Comparison of ENCODE assay signal across 16 cellular contexts in genomic region chr3:187252311-187252710, GRCh38. TPM values are rescaled to one million over a fixed set of nuclear protein-coding genes. Genes with fewer than 3 reads are reported as not detected.
A peak's percentile ranks its signal among the peaks of the same experiment; 100 is the strongest.
DNase-seq lines count a peak whose midpoint lies in the region; ATAC-seq and TF ChIP-seq lines count a peak whose summit lies in the region.
"Had no signal": no experiment of that assay in that cellular context is flagged by ENCODE, and none has a peak within 500 bp of the region (broad histone marks: within the 10 kb centered on the region; RNA-seq: fewer than 3 reads in every experiment).

No MANE protein-coding gene starts in this region.

- no peaks in the 10 kb centered on the region for H3K9me3 Mint-ChIP-seq in neural progenitor cell

- peak overlapping the region; percentile 26 for H2AFZ ChIP-seq in neural progenitor cell (replicated peaks)

- peak overlapping the region; percentile 31 for H3K27ac ChIP-seq in AG04450 (ENCODE audit: low read depth, low read length)
- H3K27ac ChIP-seq in SJCRH30, result no peak overlapping the region
- no peak overlapping the region for H3K27ac ChIP-seq in neural progenitor cell
- H3K27ac ChIP-seq: BLaER1 treated with 17β-estradiol and CSF1 and Interleukin-3, amounts not matched to agents 10 nM and 100 nM had no signal

- H3K4me1 ChIP-seq in SJCRH30, result no peaks in the 10 kb centered on the region
- no peaks in the 10 kb centered on the region for H3K4me1 ChIP-seq in neural progenitor cell

- no peaks in the 10 kb centered on the region for H3K36me3 ChIP-seq in SJCRH30
- no peaks in the 10 kb centered on the region for H3K36me3 ChIP-seq in neural progenitor cell
- H3K36me3 ChIP-seq: BLaER1 treated with 17β-estradiol and CSF1 and Interleukin-3, amounts not matched to agents 10 nM and 100 nM had no signal

- H3K9me3 ChIP-seq in AG04450 (ENCODE audit: control insufficient read depth, insufficient read depth, low read length) (peaks cover 6% of the 10 kb centered on the region), SJCRH30 (replicated peaks) (no peaks in the 10 kb centered on the region), neural progenitor cell (ENCODE audit: low read depth) (no peaks in the 10 kb centered on the region)
- H3K9me3 ChIP-seq: BLaER1 treated with 17β-estradiol and CSF1 and Interleukin-3, amounts not matched to agents 10 nM and 100 nM had no signal

- H3K4me2 ChIP-seq in neural progenitor cell, result no peak overlapping the region
- H3K4me2 ChIP-seq: BLaER1 treated with 17β-estradiol and CSF1 and Interleukin-3, amounts not matched to agents 10 nM and 100 nM had no signal

- H3K9ac ChIP-seq in neural progenitor cell, result no peak overlapping the region
- H3K9ac ChIP-seq: BLaER1 treated with 17β-estradiol and CSF1 and Interleukin-3, amounts not matched to agents 10 nM and 100 nM had no signal

- CTCF ChIA-PET in AG04450 (lab: Charles Lee), result interaction anchor here (1.5 kb wide), 1 partner anchor 427 kb away, joined by 6 read pairs; no protein-coding TSS in a partner anchor

- POLR2A ChIA-PET in AG04450 (lab: Yijun Ruan, JAX), result no interaction called here

- H3K27me3 ChIP-seq in AG04450 (ENCODE audit: control insufficient read depth, insufficient read depth, low read length), result no peaks in the 10 kb centered on the region
- no peaks in the 10 kb centered on the region for H3K27me3 ChIP-seq in SJCRH30
- no peaks in the 10 kb centered on the region for H3K27me3 ChIP-seq in neural progenitor cell
- H3K27me3 ChIP-seq: BLaER1 treated with 17β-estradiol and CSF1 and Interleukin-3, amounts not matched to agents 10 nM and 100 nM had no signal

- peaks cover 19% of the 10 kb centered on the region for H3K4me1 Mint-ChIP-seq in neural progenitor cell

- no peak for ATAC-seq in GM21390 (IDR thresholded peaks at IDR 0.05; ENCODE audit: unreplicated experiment)
- ATAC-seq: GM12878, HCT116, HepG2 had no signal

- no peak for TF ChIP-seq POLR2A in erythroblast (IDR thresholded peaks at IDR 0.05; ENCODE audit: low read length)

- peaks cover 5% of the 10 kb centered on the region for H3K27me3 Mint-ChIP-seq in neural progenitor cell (ENCODE audit: insufficient read depth, low read depth)

- DNase-seq in AG04450 (ENCODE audit: low read depth, low spot score) (no peak), SJCRH30 (peak; percentile 1 to 18), foreskin melanocyte (peak; percentile 92), neural progenitor cell (ENCODE audit: low spot score) (no peak), erythroblast (lab: John Stamatoyannopoulos, UW) (no peak), Kasumi-1 (lab: John Stamatoyannopoulos, UW) (no peak)
- DNase-seq: 8988T; Calu3; CD4-positive, CD25-positive, alpha-beta regulatory T cell; DMS 273 treated with DMSO at 0.1 percent for 48 hours had no signal

- no peak overlapping the region for H3K4me3 Mint-ChIP-seq in neural progenitor cell
- H3K4me3 Mint-ChIP-seq: CD4-positive, CD25-positive, alpha-beta regulatory T cell had no signal

- no peaks in the 10 kb centered on the region for H3F3A ChIP-seq in neural progenitor cell (ENCODE audit: low read depth)

- no peaks in the 10 kb centered on the region for H3K79me2 ChIP-seq in neural progenitor cell (ENCODE audit: low read depth)

- H3K4me3 ChIP-seq in AG04450 (ENCODE audit: low read depth, low read length) (no peak overlapping the region), SJCRH30 (no peak overlapping the region), neural progenitor cell (no peak overlapping the region)
- H3K4me3 ChIP-seq: BLaER1 treated with 17β-estradiol and CSF1 and Interleukin-3, amounts not matched to agents 10 nM and 100 nM; GM12878 had no signal

- no peaks in the 10 kb centered on the region for H4K20me1 ChIP-seq in neural progenitor cell (ENCODE audit: low read depth)
- H4K20me1 ChIP-seq: BLaER1 treated with 17β-estradiol and CSF1 and Interleukin-3, amounts not matched to agents 10 nM and 100 nM had no signal

- TF ChIP-seq CTCF in AG04450 (IDR thresholded peaks at IDR 0.05; ENCODE audit: low read depth, low read length), result no peak
- no peak for TF ChIP-seq CTCF in neural progenitor cell (IDR thresholded peaks at IDR 0.05)

- peak overlapping the region; percentile 97 for H3K27ac Mint-ChIP-seq in neural progenitor cell
- H3K27ac Mint-ChIP-seq: CD4-positive, CD25-positive, alpha-beta regulatory T cell had no signal

- H3K36me3 Mint-ChIP-seq in neural progenitor cell, result no peaks in the 10 kb centered on the region

RNA-seq across cellular contexts. Expression of gene MASP1, which starts 39.2 kb away (rescaled TPM):
- 80.7 and 105 TPM in 2 replicates for polyA plus RNA-seq in AG04450 (2011; rRNA removed)
- 149 and 226 TPM in 2 replicates for polyA minus RNA-seq in AG04450 (2011; rRNA and poly(A)+ RNA removed)
- total RNA-seq in SJCRH30 (2014; rRNA removed; shearing (Covaris generic)), result 0.34 TPM in 1 of 2 replicates, not detected in the other
- 0.96 and 3.3 TPM in 2 replicates for total RNA-seq in neural progenitor cell (ENCODE audit: low replicate concordance)
- total RNA-seq: CD4-positive, CD25-positive, alpha-beta regulatory T cell; Daoy had no signal
- polyA plus RNA-seq: CD4-positive, CD25-positive, alpha-beta regulatory T cell; GM12878 had no signal

RNA-seq across cellular contexts. Expression of gene RTP1, which starts 55.0 kb away (rescaled TPM):
- not detected in 2 replicates for polyA plus RNA-seq in AG04450 (2011; rRNA removed)
- not detected in 2 replicates for polyA minus RNA-seq in AG04450 (2011; rRNA and poly(A)+ RNA removed)
- total RNA-seq in SJCRH30 (2014; rRNA removed; shearing (Covaris generic)), result not detected in 2 replicates
- 0.43 TPM in 1 of 2 replicates, not detected in the other for total RNA-seq in neural progenitor cell (ENCODE audit: low replicate concordance)
- total RNA-seq: Calu3; CD4-positive, CD25-positive, alpha-beta regulatory T cell; Daoy; GM12878; HepG2 had no signal
- polyA plus RNA-seq: CD4-positive, CD25-positive, alpha-beta regulatory T cell; GM12878; HepG2 had no signal

Comparison
In these comparisons a context has a peak if more than half of its experiments do, and no peak if none do; other contexts are left out.
1. DNase-seq: peak in SJCRH30 (2 of 2) and foreskin melanocyte (single experiment); none in AG04450 (single experiment), neural progenitor cell (single experiment), erythroblast (0 of 2) and Kasumi-1 (0 of 2).